In the genomic region with DNA sequence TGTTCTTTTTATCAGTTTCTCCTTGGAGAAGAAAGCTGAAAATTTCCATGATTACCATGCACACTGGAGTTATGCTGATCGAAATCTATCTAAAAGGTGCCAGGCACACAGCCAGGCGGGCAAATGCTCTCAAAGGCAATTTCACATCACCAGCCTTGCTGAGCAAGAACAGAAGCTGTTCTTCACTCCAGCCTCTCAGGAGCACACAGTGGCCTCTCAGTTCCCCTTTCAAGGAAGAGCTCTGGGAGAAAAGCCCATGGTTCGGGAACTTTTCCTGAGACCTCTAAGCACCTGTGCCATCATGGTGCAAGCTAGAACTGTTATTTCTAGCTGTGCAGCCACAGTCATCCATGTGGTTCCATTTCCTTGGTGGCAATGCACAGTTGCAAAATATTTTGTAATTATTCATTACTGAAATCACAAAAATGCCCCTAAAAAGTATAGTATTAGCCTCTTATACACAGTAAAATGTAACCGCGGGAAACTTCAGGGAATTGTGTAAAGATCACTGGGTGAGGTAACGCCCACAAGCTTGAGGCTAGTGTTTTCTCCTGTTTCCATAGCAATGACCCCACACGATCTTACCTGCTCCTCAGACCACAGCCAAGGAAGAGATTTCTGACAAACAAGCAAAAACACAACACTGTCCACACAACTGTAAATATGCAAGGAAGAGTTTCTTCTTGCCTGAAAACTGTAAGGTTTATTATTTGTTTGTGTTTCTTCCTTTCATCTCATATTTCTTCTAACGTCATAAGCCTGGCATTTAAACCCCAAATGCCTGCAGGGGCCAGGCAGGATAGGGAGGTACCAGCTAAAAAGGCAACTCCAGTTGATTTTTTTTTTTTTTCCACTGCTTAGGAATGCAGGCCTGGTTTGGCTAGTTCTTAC, we compare ENCODE assay signal across 8 cellular contexts.
DNase-seq lines count a peak whose midpoint lies in the region; ATAC-seq and TF ChIP-seq lines count a peak whose summit lies in the region.

No MANE protein-coding gene starts in this region.

- H3K27me3 ChIP-seq in heart right ventricle = peaks cover 0 to 6% (median 0%) of the 10 kb centered on the region in 7 donors
- no peaks in the 10 kb centered on the region for H3K27me3 ChIP-seq in SJCRH30

- ATAC-seq in heart right ventricle = peak in 7 of 8 donors; percentile 10 to 72 (median 65)
- ATAC-seq in Right ventricle myocardium inferior = no peak
- no peak for ATAC-seq in HG03520 (IDR thresholded peaks at IDR 0.05; ENCODE audit: unreplicated experiment)

- H3K27me3 Mint-ChIP-seq in neural crest cell (ENCODE audit: low read depth) = no peaks in the 10 kb centered on the region

- peaks cover 3% of the 10 kb centered on the region for H3K9me3 Mint-ChIP-seq in neural crest cell

- 51 to 63% methylated on average over 8 of the region's 8 CpGs for WGBS in heart right ventricle, 2 donors

- H3K4me1 ChIP-seq in heart right ventricle (peaks cover 0 to 52% (median 12%) of the 10 kb centered on the region in 9 donors), SJCRH30 (peaks cover 11% of the 10 kb centered on the region; the same call in 1 of the 2 replicates)

- H3K27ac ChIP-seq in heart right ventricle (peak overlapping the region in 8 of 10 donors; percentile 0 to 70 (median 22)), SJCRH30 (no peak overlapping the region)

- H3K4me3 ChIP-seq in heart right ventricle = no peak overlapping the region
- no peak overlapping the region for H3K4me3 ChIP-seq in SJCRH30
- H3K4me3 ChIP-seq in epithelial cell of proximal tubule (ENCODE audit: low read depth, low read length) = no peak overlapping the region

- intact Hi-C loops in heart right ventricle (cut with DNase I) = no loop called here
- intact Hi-C loops in Right ventricle myocardium inferior (cut with DNase I) = no loop called here

- TF ChIP-seq CTCF in heart right ventricle (IDR thresholded peaks at IDR 0.05) (no peak), epithelial cell of proximal tubule (conservative IDR thresholded peaks at IDR 0.05; ENCODE audit: low read depth, low read length) (no peak), neural crest cell (conservative IDR thresholded peaks at IDR 0.05) (no peak)

- H3K9me3 ChIP-seq in heart right ventricle (no peaks in the 10 kb centered on the region), SJCRH30 (replicated peaks) (no peaks in the 10 kb centered on the region)

- no peak overlapping the region for H3K27ac Mint-ChIP-seq in neural crest cell (ENCODE audit: unreplicated experiment)

- H3K4me1 Mint-ChIP-seq in neural crest cell = peaks cover 48% of the 10 kb centered on the region

- H3K36me3 ChIP-seq in heart right ventricle (no peaks in the 10 kb centered on the region), SJCRH30 (no peaks in the 10 kb centered on the region)

- peak overlapping the region; percentile 0 for H3K4me3 Mint-ChIP-seq in neural crest cell

- no peaks in the 10 kb centered on the region for H3K36me3 Mint-ChIP-seq in neural crest cell (ENCODE audit: low read depth)

- peak in 1 of 2 donors; percentile 28 for DNase-seq in heart right ventricle
- DNase-seq in Right ventricle myocardium inferior (ENCODE audit: missing footprints) = no peak
- peak; percentile 28 to 49 for DNase-seq in SJCRH30
- DNase-seq in epithelial cell of proximal tubule (ENCODE audit: low read depth) = peak; percentile 86
- no peak for DNase-seq in neural crest cell (ENCODE audit: low read depth, low spot score)
- no peak for DNase-seq in KG1 (lab: John Stamatoyannopoulos, UW)
- DNase-seq in cerebellum (ENCODE audit: low spot score) = no peak

Comparison
In these comparisons a context has a peak if more than half of its experiments do, and no peak if none do; other contexts are left out.
1. ATAC-seq: peak in heart right ventricle (7 of 8); none in Right ventricle myocardium inferior (single experiment) and HG03520 (single experiment).
2. DNase-seq: peak in SJCRH30 (2 of 2) and epithelial cell of proximal tubule (single experiment); none in Right ventricle myocardium inferior (single experiment), neural crest cell (single experiment), KG1 (single experiment) and cerebellum (single experiment).